ENCODE assay signal across 1 cellular context in the genomic region with DNA sequence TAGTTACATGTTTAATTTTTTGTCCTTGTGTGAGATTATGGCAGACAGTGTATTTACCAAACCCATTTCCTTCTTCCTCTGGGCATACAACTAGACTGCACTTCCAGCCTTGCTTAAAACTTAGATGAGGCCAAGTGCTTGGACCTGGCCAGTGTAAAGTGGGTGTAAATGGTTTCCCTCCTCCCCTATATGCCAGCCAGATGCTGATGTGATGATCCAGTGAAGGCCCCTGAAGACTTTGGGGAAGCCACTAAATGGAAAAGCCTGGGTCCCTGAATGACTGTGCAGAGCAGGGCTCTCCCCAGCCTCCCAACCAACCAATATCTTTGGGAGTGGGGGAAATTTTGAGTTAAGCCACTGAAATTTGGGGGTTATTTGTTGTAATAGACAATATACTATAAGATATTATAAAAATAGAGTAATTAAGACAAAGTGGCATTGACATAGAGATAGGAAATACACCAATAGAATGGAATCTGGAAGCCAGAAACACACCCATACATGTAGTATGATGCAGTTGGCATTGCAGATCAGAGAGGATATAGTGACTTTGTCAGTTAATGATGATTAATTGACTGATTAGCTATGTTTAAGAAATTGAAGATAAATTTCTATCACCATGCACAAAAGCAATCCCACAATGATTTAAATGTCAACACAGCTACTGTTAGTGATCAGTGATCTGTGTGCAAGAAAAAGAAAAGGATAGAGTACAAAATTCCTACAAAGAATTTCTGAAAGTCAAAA.
TF ChIP-seq lines count a peak whose summit lies in the region.

No MANE protein-coding gene starts in this region.

TF ChIP-seq in K562, 482 proteins besides CTCF, POLR2A, EP300 and RAD21 (continued from another document):
- TF ChIP-seq, protein P1, sequence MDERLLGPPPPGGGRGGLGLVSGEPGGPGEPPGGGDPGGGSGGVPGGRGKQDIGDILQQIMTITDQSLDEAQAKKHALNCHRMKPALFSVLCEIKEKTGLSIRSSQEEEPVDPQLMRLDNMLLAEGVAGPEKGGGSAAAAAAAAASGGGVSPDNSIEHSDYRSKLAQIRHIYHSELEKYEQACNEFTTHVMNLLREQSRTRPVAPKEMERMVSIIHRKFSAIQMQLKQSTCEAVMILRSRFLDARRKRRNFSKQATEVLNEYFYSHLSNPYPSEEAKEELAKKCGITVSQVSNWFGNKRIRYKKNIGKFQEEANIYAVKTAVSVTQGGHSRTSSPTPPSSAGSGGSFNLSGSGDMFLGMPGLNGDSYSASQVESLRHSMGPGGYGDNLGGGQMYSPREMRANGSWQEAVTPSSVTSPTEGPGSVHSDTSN (CRISPR knock-in tag; IDR thresholded peaks at IDR 0.05; ENCODE audit: low read depth): no peak
- TF ChIP-seq, protein P1 (tag; conservative IDR thresholded peaks at IDR 0.05; ENCODE audit: low read depth): peak; percentile 46; the same call in 1 of the 2 replicates
- TF ChIP-seq, protein P2, sequence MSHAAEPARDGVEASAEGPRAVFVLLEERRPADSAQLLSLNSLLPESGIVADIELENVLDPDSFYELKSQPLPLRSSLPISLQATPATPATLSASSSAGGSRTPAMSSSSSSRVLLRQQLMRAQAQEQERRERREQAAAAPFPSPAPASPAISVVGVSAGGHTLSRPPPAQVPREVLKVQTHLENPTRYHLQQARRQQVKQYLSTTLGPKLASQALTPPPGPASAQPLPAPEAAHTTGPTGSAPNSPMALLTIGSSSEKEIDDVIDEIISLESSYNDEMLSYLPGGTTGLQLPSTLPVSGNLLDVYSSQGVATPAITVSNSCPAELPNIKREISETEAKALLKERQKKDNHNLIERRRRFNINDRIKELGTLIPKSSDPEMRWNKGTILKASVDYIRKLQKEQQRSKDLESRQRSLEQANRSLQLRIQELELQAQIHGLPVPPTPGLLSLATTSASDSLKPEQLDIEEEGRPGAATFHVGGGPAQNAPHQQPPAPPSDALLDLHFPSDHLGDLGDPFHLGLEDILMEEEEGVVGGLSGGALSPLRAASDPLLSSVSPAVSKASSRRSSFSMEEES (CRISPR knock-in tag; IDR thresholded peaks at IDR 0.05): no peak
- TF ChIP-seq, protein P3, sequence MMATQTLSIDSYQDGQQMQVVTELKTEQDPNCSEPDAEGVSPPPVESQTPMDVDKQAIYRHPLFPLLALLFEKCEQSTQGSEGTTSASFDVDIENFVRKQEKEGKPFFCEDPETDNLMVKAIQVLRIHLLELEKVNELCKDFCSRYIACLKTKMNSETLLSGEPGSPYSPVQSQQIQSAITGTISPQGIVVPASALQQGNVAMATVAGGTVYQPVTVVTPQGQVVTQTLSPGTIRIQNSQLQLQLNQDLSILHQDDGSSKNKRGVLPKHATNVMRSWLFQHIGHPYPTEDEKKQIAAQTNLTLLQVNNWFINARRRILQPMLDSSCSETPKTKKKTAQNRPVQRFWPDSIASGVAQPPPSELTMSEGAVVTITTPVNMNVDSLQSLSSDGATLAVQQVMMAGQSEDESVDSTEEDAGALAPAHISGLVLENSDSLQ (IDR thresholded peaks at IDR 0.05): 0 out of 2 replicates have a peak, but pooled peaks have one; percentile 4
- 0 out of 2 replicates have a peak, but pooled peaks have one; percentile 19 for TF ChIP-seq ZNF583 (CRISPR knock-in tag; IDR thresholded peaks at IDR 0.05)
TF ChIP-seq in K562: peak in this region for 4.
